12 cellular contexts compared by ENCODE assay signal in genomic region chr3:190012314-190012782, GRCh38.
DNase-seq lines count a peak whose midpoint lies in the region; ATAC-seq and TF ChIP-seq lines count a peak whose summit lies in the region.
"Had no signal": no experiment of that assay in that cellular context is flagged by ENCODE, and none has a peak within 500 bp of the region (broad histone marks: within the 10 kb centered on the region; RNA-seq: fewer than 3 reads in every experiment).

No MANE protein-coding gene starts in this region.

- H3K4me3 ChIP-seq in choroid plexus epithelial cell (ENCODE audit: low read depth, low read length) (no peak overlapping the region), right lobe of liver (no peak overlapping the region)
- H3K4me3 ChIP-seq: BLaER1 treated with 17β-estradiol and CSF1 and Interleukin-3, amounts not matched to agents 10 nM and 100 nM; gastrocnemius medialis; pancreas had no signal

- WGBS in right lobe of liver (ENCODE audit: insufficient coverage, low coverage, low lambda C conversion rate, missing lambda C conversion rate): 33% methylated on average over 4 of the region's 4 CpGs

- H3K36me3 Mint-ChIP-seq in glutamatergic neuron (ENCODE audit: unreplicated experiment): no peaks in the 10 kb centered on the region

- TF ChIP-seq POLR2A in right lobe of liver (IDR thresholded peaks at IDR 0.05): no peak

- no peak overlapping the region for H3K27ac Mint-ChIP-seq in glutamatergic neuron (ENCODE audit: unreplicated experiment)

- no peaks in the 10 kb centered on the region for H3K27me3 ChIP-seq in right lobe of liver
- H3K27me3 ChIP-seq: BLaER1 treated with 17β-estradiol and CSF1 and Interleukin-3, amounts not matched to agents 10 nM and 100 nM; gastrocnemius medialis; pancreas had no signal

- DNase-seq in AG08395 (ENCODE audit: low spot score): peak; percentile 10
- peak; percentile 88 for DNase-seq in LoVo (ENCODE audit: low spot score)
- peak; percentile 77 for DNase-seq in choroid plexus epithelial cell (ENCODE audit: low read depth)
- no peak for DNase-seq in right lobe of liver
- no peak for DNase-seq in NCI-H1105 treated with DMSO at 0.1 percent for 48 hours (lab: John Stamatoyannopoulos, UW)
- DNase-seq in DMS153 treated with DMSO at 0.1 percent for 48 hours (lab: John Stamatoyannopoulos, UW; ENCODE audit: unreplicated experiment): no peak
- no peak for DNase-seq in glutamatergic neuron
- DNase-seq: activated naive CD4-positive, alpha-beta T cell treated with Interleukin-2 at 50 U/mL for 16 hours; gastrocnemius medialis; pancreas had no signal

- H3K36me3 ChIP-seq in right lobe of liver: no peaks in the 10 kb centered on the region
- H3K36me3 ChIP-seq: BLaER1 treated with 17β-estradiol and CSF1 and Interleukin-3, amounts not matched to agents 10 nM and 100 nM; gastrocnemius medialis; pancreas had no signal

- no peaks in the 10 kb centered on the region for H3K9me3 Mint-ChIP-seq in glutamatergic neuron (ENCODE audit: unreplicated experiment)

- intact Hi-C loops in right lobe of liver (cut with DNase I): no loop called here

- peaks cover 14% of the 10 kb centered on the region for H3K4me1 Mint-ChIP-seq in glutamatergic neuron (ENCODE audit: low read depth, unreplicated experiment)

- no peaks in the 10 kb centered on the region for H3K9me3 ChIP-seq in right lobe of liver
- H3K9me3 ChIP-seq: BLaER1 treated with 17β-estradiol and CSF1 and Interleukin-3, amounts not matched to agents 10 nM and 100 nM; gastrocnemius medialis; pancreas had no signal

- H3K4me1 ChIP-seq in right lobe of liver: no peaks in the 10 kb centered on the region
- H3K4me1 ChIP-seq: gastrocnemius medialis, pancreas had no signal

- ATAC-seq in right lobe of liver (peak in 3 of 4 donors; percentile 32 to 95 (median 45)), HG03354 (IDR thresholded peaks at IDR 0.05; ENCODE audit: poor library complexity, severe bottlenecking, unreplicated experiment) (no peak)
- ATAC-seq: gastrocnemius medialis had no signal

- H3K27ac ChIP-seq in right lobe of liver: no peak overlapping the region
- H3K27ac ChIP-seq: BLaER1 treated with 17β-estradiol and CSF1 and Interleukin-3, amounts not matched to agents 10 nM and 100 nM; gastrocnemius medialis had no signal

- no peaks in the 10 kb centered on the region for H3K27me3 Mint-ChIP-seq in glutamatergic neuron (ENCODE audit: unreplicated experiment)

- TF ChIP-seq CTCF in choroid plexus epithelial cell (conservative IDR thresholded peaks at IDR 0.05; ENCODE audit: low read depth, low read length) (no peak), right lobe of liver (IDR thresholded peaks at IDR 0.05) (no peak), glutamatergic neuron (IDR thresholded peaks at IDR 0.05; ENCODE audit: partially characterized antibody, unreplicated experiment) (no peak)

- no peak overlapping the region for H3K4me3 Mint-ChIP-seq in glutamatergic neuron (ENCODE audit: unreplicated experiment)

Comparison
In these comparisons a context has a peak if more than half of its experiments do, and no peak if none do; other contexts are left out.
1. DNase-seq: peak in AG08395 (single experiment), LoVo (single experiment) and choroid plexus epithelial cell (single experiment); none in right lobe of liver (0 of 3), NCI-H1105 treated with DMSO at 0.1 percent for 48 hours (single experiment), DMS153 treated with DMSO at 0.1 percent for 48 hours (single experiment) and glutamatergic neuron (single experiment).